ENCODE assay signal across 10 cellular contexts in the genomic region with DNA sequence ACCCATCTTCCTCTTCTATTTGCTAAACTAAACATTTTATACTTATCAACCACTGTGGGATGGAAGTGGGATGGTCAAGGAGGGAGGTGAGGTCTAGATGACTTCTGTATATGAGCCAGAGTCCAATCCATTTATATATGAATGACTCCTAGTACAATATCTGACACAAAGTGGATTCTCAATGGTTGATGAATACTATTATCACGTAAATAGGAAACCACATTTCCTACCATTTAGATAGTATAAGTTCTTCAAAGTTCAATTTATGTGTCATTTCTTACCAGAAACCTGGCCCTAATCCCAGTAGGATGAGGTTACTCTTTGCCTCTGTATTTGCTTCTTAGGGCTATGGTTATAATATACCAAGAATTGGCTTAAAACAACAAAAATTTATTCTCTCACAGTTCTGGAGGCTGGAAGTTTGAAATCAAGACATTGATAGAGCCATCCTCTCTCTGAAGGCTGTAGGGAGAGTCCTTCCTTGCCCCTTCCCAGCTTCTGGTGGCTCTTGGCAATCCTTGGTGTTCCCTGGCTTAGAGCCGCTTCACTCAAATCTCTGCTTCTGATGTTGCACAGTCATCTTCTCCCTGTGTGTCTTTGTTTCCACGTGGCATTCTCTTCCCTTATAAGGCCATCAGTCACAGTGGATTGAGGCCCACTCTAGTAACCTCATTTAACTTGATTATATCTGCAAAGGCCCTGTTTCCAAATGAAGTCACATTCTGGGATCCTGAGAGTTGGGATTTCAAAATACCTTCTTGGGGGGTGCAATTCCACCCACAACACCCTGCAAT. TPM values are rescaled to one million over a fixed set of nuclear protein-coding genes. Genes with fewer than 3 reads are reported as not detected.
DNase-seq lines count a peak whose midpoint lies in the region; TF ChIP-seq lines count a peak whose summit lies in the region.
"Had no signal": no experiment of that assay in that cellular context is flagged by ENCODE, and none has a peak within 500 bp of the region (broad histone marks: within the 10 kb centered on the region; RNA-seq: fewer than 3 reads in every experiment).

No MANE protein-coding gene starts in this region.

- in situ Hi-C loops in GM13977 (cut with MboI; ENCODE audit: low pct_unique_long_range_greater_than_20kb, low sequenced_read_pairs, unreplicated experiment) = no loop called here

- H3K27ac Mint-ChIP-seq in osteocyte (ENCODE audit: unreplicated experiment) = peak overlapping the region; percentile 86
- no peak overlapping the region for H3K27ac Mint-ChIP-seq in progenitor cell of endocrine pancreas
- H3K27ac Mint-ChIP-seq: CD8-positive, alpha-beta memory T cell had no signal

- H3K4me1 Mint-ChIP-seq in osteocyte (ENCODE audit: unreplicated experiment) (peaks cover 77% of the 10 kb centered on the region), progenitor cell of endocrine pancreas (ENCODE audit: low read depth) (no peaks in the 10 kb centered on the region)
- H3K4me1 Mint-ChIP-seq: CD8-positive, alpha-beta memory T cell had no signal

- H3K27me3 Mint-ChIP-seq in osteocyte (ENCODE audit: unreplicated experiment) (no peaks in the 10 kb centered on the region), progenitor cell of endocrine pancreas (no peaks in the 10 kb centered on the region)

- H3K36me3 Mint-ChIP-seq in osteocyte (ENCODE audit: unreplicated experiment) (no peaks in the 10 kb centered on the region), progenitor cell of endocrine pancreas (ENCODE audit: insufficient read depth) (no peaks in the 10 kb centered on the region)
- H3K36me3 Mint-ChIP-seq: CD8-positive, alpha-beta memory T cell had no signal

- H3K4me3 ChIP-seq in AG09309 (ENCODE audit: control insufficient read depth, low read depth, low read length) (no peak overlapping the region), fibroblast of mammary gland (ENCODE audit: control insufficient read depth, low read depth, low read length) (no peak overlapping the region)

- H3K9me3 Mint-ChIP-seq in osteocyte (ENCODE audit: unreplicated experiment) (no peaks in the 10 kb centered on the region), progenitor cell of endocrine pancreas (ENCODE audit: low read depth) (no peaks in the 10 kb centered on the region)
- H3K9me3 Mint-ChIP-seq: CD8-positive, alpha-beta memory T cell had no signal

- TF ChIP-seq CTCF in AG09309 (IDR thresholded peaks at IDR 0.05; ENCODE audit: control insufficient read depth, insufficient read depth, low read depth, low read length, missing control alignments) (no peak), fibroblast of mammary gland (conservative IDR thresholded peaks at IDR 0.05; ENCODE audit: control insufficient read depth, insufficient read depth, low read depth, low read length) (no peak), osteocyte (IDR thresholded peaks at IDR 0.05) (no peak), GM13977 (IDR thresholded peaks at IDR 0.05; ENCODE audit: extremely low read depth, insufficient read depth, missing control alignments) (no peak), progenitor cell of endocrine pancreas (IDR thresholded peaks at IDR 0.05; ENCODE audit: unreplicated experiment) (no peak)

- H3K4me3 Mint-ChIP-seq in osteocyte (ENCODE audit: unreplicated experiment) (no peak overlapping the region), progenitor cell of endocrine pancreas (ENCODE audit: low read depth) (no peak overlapping the region)
- H3K4me3 Mint-ChIP-seq: CD8-positive, alpha-beta memory T cell had no signal

- peak; percentile 89 for DNase-seq in AG09309 (ENCODE audit: low read depth)
- DNase-seq in RPMI7951 (ENCODE audit: low read depth) = peak; percentile 92
- DNase-seq in fibroblast of mammary gland (ENCODE audit: low read depth) = peak; percentile 98
- DNase-seq in osteocyte (ENCODE audit: extremely low spot score, unreplicated experiment) = no peak
- DNase-seq in GM13977 (ENCODE audit: low spot score) = no peak
- DNase-seq in cerebellar cortex (ENCODE audit: low spot score) = no peak
- no peak for DNase-seq in NCI-H1694 treated with DMSO at 0.1 percent for 48 hours (lab: John Stamatoyannopoulos, UW)
- no peak for DNase-seq in progenitor cell of endocrine pancreas (ENCODE audit: low spot score, unreplicated experiment)
- DNase-seq: activated naive CD4-positive, alpha-beta T cell; CD8-positive, alpha-beta memory T cell had no signal

RNA-seq across cellular contexts. Expression of a gene that starts 41.0 kb away (rescaled TPM):
- total RNA-seq in RPMI7951 (2014; rRNA removed; shearing (Covaris generic)) = 42.8 and 51.2 TPM in 2 replicates
- 33.8 and 35.2 TPM in 2 replicates for total RNA-seq in osteocyte
- 15.3 and 16.6 TPM in 2 replicates for total RNA-seq in progenitor cell of endocrine pancreas

RNA-seq across cellular contexts. Expression of a gene that starts 54.3 kb away (rescaled TPM):
- total RNA-seq in RPMI7951 (2014; rRNA removed; shearing (Covaris generic)) = 51.2 and 60.8 TPM in 2 replicates
- total RNA-seq in osteocyte (10.4 and 11.9 TPM in 2 replicates), progenitor cell of endocrine pancreas (26.2 and 27.7 TPM in 2 replicates)

Comparison
In these comparisons a context has a peak if more than half of its experiments do, and no peak if none do; other contexts are left out.
1. DNase-seq: peak in AG09309 (single experiment), RPMI7951 (single experiment) and fibroblast of mammary gland (single experiment); none in osteocyte (single experiment), GM13977 (single experiment), cerebellar cortex (single experiment), NCI-H1694 treated with DMSO at 0.1 percent for 48 hours (single experiment) and progenitor cell of endocrine pancreas (single experiment).